ENCODE assay signal across 9 cellular contexts in genomic region chrX:125203379-125203736, GRCh38.
DNase-seq lines count a peak whose midpoint lies in the region; FAIRE-seq and TF ChIP-seq lines count a peak whose summit lies in the region.
"Had no signal": no experiment of that assay in that cellular context is flagged by ENCODE, and none has a peak within 500 bp of the region (broad histone marks: within the 10 kb centered on the region; RNA-seq: fewer than 3 reads in every experiment).

No MANE protein-coding gene starts in this region.

- H3K4me3 ChIP-seq in GM23248 (no peak overlapping the region), WERI-Rb-1 (ENCODE audit: low read depth, low read length) (no peak overlapping the region), HAP-1 (no peak overlapping the region)

- DNase-seq in GM23248 (peak; percentile 2), chondrocyte (ENCODE audit: low spot score) (no peak), WERI-Rb-1 (no peak), NCI-H1694 treated with DMSO at 0.1 percent for 48 hours (lab: John Stamatoyannopoulos, UW) (no peak), HTR-8/SVneo (ENCODE audit: insufficient read length, low spot score) (no peak), HAP-1 (ENCODE audit: low spot score in 2 of 2) (no peak)
- DNase-seq: HFFc6 had no signal

- no peak overlapping the region for H3K9ac ChIP-seq in GM23248

- H3K4me1 ChIP-seq in GM23248 (ENCODE audit: insufficient read depth) (no peaks in the 10 kb centered on the region), HAP-1 (peaks cover 4% of the 10 kb centered on the region)

- no peaks in the 10 kb centered on the region for H3K9me3 Mint-ChIP-seq in chondrocyte (ENCODE audit: low read depth)
- no peaks in the 10 kb centered on the region for H3K9me3 Mint-ChIP-seq in nephron
- H3K9me3 Mint-ChIP-seq: HFFc6 had no signal

- no peak for FAIRE-seq in HTR-8/SVneo (lab: Jason Lieb, UNC)

- no peaks in the 10 kb centered on the region for H3K79me2 ChIP-seq in GM23248 (ENCODE audit: insufficient read depth)

- H3K9me3 ChIP-seq in GM23248 (ENCODE audit: low read depth): no peaks in the 10 kb centered on the region
- H3K9me3 ChIP-seq in WERI-Rb-1 (ENCODE audit: severe bottlenecking): no peaks in the 10 kb centered on the region
- H3K9me3 ChIP-seq in HAP-1: no peaks in the 10 kb centered on the region

- H3K27me3 Mint-ChIP-seq in chondrocyte (ENCODE audit: low read depth) (peaks cover 61% of the 10 kb centered on the region), nephron (ENCODE audit: low read depth) (peaks cover 57% of the 10 kb centered on the region)

- no peaks in the 10 kb centered on the region for H3F3A ChIP-seq in GM23248 (ENCODE audit: insufficient read depth)

- H3K27ac Mint-ChIP-seq in chondrocyte (ENCODE audit: unreplicated experiment) (no peak overlapping the region), nephron (peak overlapping the region; percentile 39 to 72 (median 49))
- H3K27ac Mint-ChIP-seq: HFFc6 had no signal

- H3K36me3 ChIP-seq in GM23248 (ENCODE audit: low read depth) (no peaks in the 10 kb centered on the region), WERI-Rb-1 (no peaks in the 10 kb centered on the region), HAP-1 (replicated peaks) (no peaks in the 10 kb centered on the region)

- H3K9me2 ChIP-seq in GM23248 (ENCODE audit: insufficient read depth): no peaks in the 10 kb centered on the region

- no peak overlapping the region for H2AFZ ChIP-seq in GM23248

- no peak overlapping the region for H3K4me2 ChIP-seq in GM23248 (ENCODE audit: unreplicated experiment)

- TF ChIP-seq CTCF in 22Rv1 (IDR thresholded peaks at IDR 0.05): no peak
- TF ChIP-seq CTCF in chondrocyte (IDR thresholded peaks at IDR 0.05): no peak
- TF ChIP-seq CTCF in nephron (IDR thresholded peaks at IDR 0.05; ENCODE audit: unreplicated experiment in 3 of 3): no peak
- no peak for TF ChIP-seq CTCF in WERI-Rb-1 (IDR thresholded peaks at IDR 0.05; ENCODE audit: low read depth, low read length)

- no peaks in the 10 kb centered on the region for H4K20me1 ChIP-seq in GM23248 (ENCODE audit: insufficient read depth)

- H3K4me3 Mint-ChIP-seq in chondrocyte (ENCODE audit: unreplicated experiment) (peak overlapping the region; percentile 25), nephron (peak overlapping the region; percentile 89 to 95 (median 91))
- H3K4me3 Mint-ChIP-seq: HFFc6 had no signal

- H3K27ac ChIP-seq in 22Rv1: peak overlapping the region; percentile 77
- H3K27ac ChIP-seq in GM23248: no peak overlapping the region
- no peak overlapping the region for H3K27ac ChIP-seq in WERI-Rb-1

- 1 to 3% methylated on average over 12 to 15 of the region's 25 CpGs for WGBS in GM23248 (ENCODE audit: low coverage in 1 of 2, low lambda C conversion rate in 2 of 2, missing lambda C conversion rate in 2 of 2), 2 experiments

- peaks cover 6% of the 10 kb centered on the region for H3K27me3 ChIP-seq in GM23248 (replicated peaks; ENCODE audit: insufficient read depth)
- peaks cover 58% of the 10 kb centered on the region for H3K27me3 ChIP-seq in WERI-Rb-1 (ENCODE audit: insufficient read depth, low read depth, severe bottlenecking)
- H3K27me3 ChIP-seq in HAP-1 (ENCODE audit: low read depth): peaks cover 10% of the 10 kb centered on the region; the same call in 1 of the 2 replicates

- no peaks in the 10 kb centered on the region for H3K36me3 Mint-ChIP-seq in chondrocyte (ENCODE audit: low read depth)
- H3K36me3 Mint-ChIP-seq in nephron (ENCODE audit: low read depth): no peaks in the 10 kb centered on the region

- in situ Hi-C loops in GM23248 (cut with MboI): no loop called here
- in situ Hi-C loops in HAP-1 (cut with MboI; ENCODE audit: low sequenced_read_pairs): no loop called here

- H3K4me1 Mint-ChIP-seq in chondrocyte (ENCODE audit: low read depth): peaks cover 22% of the 10 kb centered on the region
- peaks cover 16% of the 10 kb centered on the region for H3K4me1 Mint-ChIP-seq in nephron
